ENCODE assay signal across 9 cellular contexts in genomic region chr5:141208478-141208877, GRCh38. TPM values are rescaled to one million over a fixed set of nuclear protein-coding genes. Genes with fewer than 3 reads are reported as not detected.
DNase-seq lines count a peak whose midpoint lies in the region; ATAC-seq and TF ChIP-seq lines count a peak whose summit lies in the region.
"Had no signal": no experiment of that assay in that cellular context is flagged by ENCODE, and none has a peak within 500 bp of the region (broad histone marks: within the 10 kb centered on the region; RNA-seq: fewer than 3 reads in every experiment).

Gene PCDHB12 (plus strand): TSS chr5:141208719. CDS start chr5:141208908, 189 bp downstream.

- WGBS in mammary epithelial cell (ENCODE audit: low coverage, missing lambda C conversion rate) = 19% methylated on average over 11 of the region's 11 CpGs

- dilution Hi-C loops in mammary epithelial cell (cut with HindIII; ENCODE audit: low sequenced_read_pairs) = no loop called here

- peaks cover 73% of the 10 kb centered on the region for H3K9me3 Mint-ChIP-seq in nephron

- in situ Hi-C loops in mammary epithelial cell (cut with MboI; ENCODE audit: low sequenced_read_pairs in 2 of 2) = loop anchor here (25.0 kb wide), 2 partner anchors 204 to 354 kb away; partner anchors contain the start of genes PCDHGA10 (in 1 of the 2), PCDHGA11 (in 1 of the 2), PCDHGA9 (in 1 of the 2) and PCDHGB6 (in 1 of the 2)

- CTCF ChIA-PET in mammary epithelial cell (lab: Charles Lee; ENCODE audit: low non-redundant PET) = no interaction called here

- no peaks in the 10 kb centered on the region for H4K20me1 ChIP-seq in mammary epithelial cell (ENCODE audit: insufficient read depth, low read length)

- H3K27me3 ChIP-seq in mammary epithelial cell (ENCODE audit: insufficient read depth, low read length) = no peaks in the 10 kb centered on the region
- H3K27me3 ChIP-seq: hepatocyte had no signal

- no peaks in the 10 kb centered on the region for H3K4me1 ChIP-seq in mammary epithelial cell (ENCODE audit: insufficient read depth, low read length)

- no peaks in the 10 kb centered on the region for H3K27me3 Mint-ChIP-seq in nephron (ENCODE audit: low read depth)

- no peaks in the 10 kb centered on the region for H3K4me1 Mint-ChIP-seq in nephron

- ATAC-seq in GM19035 (IDR thresholded peaks at IDR 0.05; ENCODE audit: unreplicated experiment) (no peak), esophagus mucosa (no peak)

- no peak within 1 kb of the TSS for H3K27ac Mint-ChIP-seq in nephron

- BruUV-seq in mammary epithelial cell (replicated peaks; lab: Mats Ljungman, UMichigan) = no TSS peak

- peaks cover 6% of the 10 kb centered on the region for H3K9me3 ChIP-seq in mammary epithelial cell (replicated peaks; ENCODE audit: insufficient read depth, low read length)

- H3K36me3 ChIP-seq in mammary epithelial cell (ENCODE audit: insufficient read depth, low read length) = no peaks in the 10 kb centered on the region

- H3K4me3 ChIP-seq in LNCaP clone FGC (ENCODE audit: low read depth, low read length) (no peak within 1 kb of the TSS), mammary epithelial cell (replicated peaks in 1 of 3; ENCODE audit: insufficient read depth in 1 of 3, low read depth in 2 of 3, low read length in 3 of 3) (no peak within 1 kb of the TSS)
- H3K4me3 ChIP-seq: hepatocyte had no signal

- no peak within 1 kb of the TSS for H2AFZ ChIP-seq in mammary epithelial cell (ENCODE audit: low read depth, low read length)
- H2AFZ ChIP-seq: hepatocyte had no signal

- peak within 1 kb of the TSS in 2 of 3 experiments; percentile 13 to 41 for H3K4me3 Mint-ChIP-seq in nephron

- peaks cover 86% of the 10 kb centered on the region for H3K36me3 Mint-ChIP-seq in nephron (ENCODE audit: low read depth)

- H3K79me2 ChIP-seq in mammary epithelial cell (ENCODE audit: insufficient read depth, low read length) = no peaks in the 10 kb centered on the region
- H3K79me2 ChIP-seq: hepatocyte had no signal

- intact Hi-C loops in mammary epithelial cell (cut with micrococcal nuclease) = no loop called here

- DNase-seq in COR-L47 (lab: John Stamatoyannopoulos, UW) = peak; percentile 59
- no peak for DNase-seq in LNCaP clone FGC (ENCODE audit: low read depth)
- DNase-seq in mammary epithelial cell = no peak
- DNase-seq in stimulated activated CD4-positive, alpha-beta T cell treated with anti-CD3 and anti-CD28 coated beads, Interleukin-1b, Interleukin-23, amount 100 ng/mL, for 48 hours = no peak
- DNase-seq in NCI-H2227 (lab: John Stamatoyannopoulos, UW; ENCODE audit: unreplicated experiment) = no peak

- TF ChIP-seq CTCF in LNCaP clone FGC (IDR thresholded peaks at IDR 0.05; ENCODE audit: control insufficient read depth, extremely low read depth, insufficient read depth) (peak; percentile 43), mammary epithelial cell (conservative IDR thresholded peaks at IDR 0.05 in 1 of 2, IDR thresholded peaks at IDR 0.05 in 1 of 2; ENCODE audit: extremely low read depth in 1 of 2, insufficient read depth in 1 of 2, low read depth in 1 of 2, low read length in 2 of 2) (peak; percentile 21 to 38), nephron (IDR thresholded peaks at IDR 0.05; ENCODE audit: unreplicated experiment in 3 of 3) (no peak)

- no peak within 1 kb of the TSS for H3K4me2 ChIP-seq in mammary epithelial cell (ENCODE audit: insufficient read depth, low read depth, low read length)
- H3K4me2 ChIP-seq: hepatocyte had no signal

- H3K9ac ChIP-seq in mammary epithelial cell (ENCODE audit: insufficient read depth, low read length) = no peak within 1 kb of the TSS

- H3K27ac ChIP-seq in mammary epithelial cell (ENCODE audit: insufficient read depth, low read depth, low read length) = no peak within 1 kb of the TSS
- H3K27ac ChIP-seq: hepatocyte had no signal

RNA-seq across cellular contexts. Expression of gene PCDHB12, which starts in this region (rescaled TPM):
- under 1 TPM in 1 of 2 donors, not detected in 1; 0.17 TPM for total RNA-seq in mammary epithelial cell
- polyA plus RNA-seq in mammary epithelial cell = 0.06 TPM
- not detected for polyA minus RNA-seq in mammary epithelial cell
- 0.72 TPM for total RNA-seq in esophagus mucosa

Comparison
In these comparisons a context has a peak if more than half of its experiments do, and no peak if none do; other contexts are left out.
1. CTCF ChIP-seq: peak in LNCaP clone FGC (single experiment) and mammary epithelial cell (2 of 2); none in nephron (0 of 3).